Comparison of ENCODE assay signal across 30 cellular contexts in genomic region chr11:32902089-32902665, GRCh38. TPM values are rescaled to one million over a fixed set of nuclear protein-coding genes. Genes with fewer than 3 reads are reported as not detected.
DNase-seq lines count a peak whose midpoint lies in the region; ATAC-seq and TF ChIP-seq lines count a peak whose summit lies in the region.
"Had no signal": no experiment of that assay in that cellular context is flagged by ENCODE, and none has a peak within 500 bp of the region (broad histone marks: within the 10 kb centered on the region; RNA-seq: fewer than 3 reads in every experiment).

No MANE protein-coding gene starts in this region.

- H3K27me3 Mint-ChIP-seq in MCF 10A (ENCODE audit: insufficient read depth, unreplicated experiment) (no peaks in the 10 kb centered on the region), T-helper 17 cell (no peaks in the 10 kb centered on the region)
- H3K27me3 Mint-ChIP-seq: B cell; memory B cell; naive B cell; stimulated activated naive CD8-positive, alpha-beta T cell treated with anti-CD3 and anti-CD28 coated beads, Interleukin-15, Interleukin-2, amounts not matched to agents 100 ng/mL and 50 ng/mL, for 24 hours had no signal

- H3K9me3 ChIP-seq in breast epithelium, result no peaks in the 10 kb centered on the region
- no peaks in the 10 kb centered on the region for H3K9me3 ChIP-seq in T-helper 17 cell (ENCODE audit: control insufficient read depth, low read length, poor library complexity, severe bottlenecking)
- H3K9me3 ChIP-seq in esophagus squamous epithelium, result no peaks in the 10 kb centered on the region
- H3K9me3 ChIP-seq: adrenal gland, psoas muscle, SJCRH30, thyroid gland had no signal

- 53 to 64% methylated on average over 4 of the region's 4 CpGs for WGBS in esophagus squamous epithelium, 2 donors

- H3K27ac Mint-ChIP-seq in MCF 10A (ENCODE audit: low read depth, unreplicated experiment) (peak overlapping the region; percentile 51), T-helper 17 cell (peak overlapping the region; percentile 29)
- H3K27ac Mint-ChIP-seq: B cell; memory B cell; stimulated activated naive CD8-positive, alpha-beta T cell treated with anti-CD3 and anti-CD28 coated beads, Interleukin-15, Interleukin-2, amounts not matched to agents 100 ng/mL and 50 ng/mL, for 24 hours had no signal

- H3K36me3 Mint-ChIP-seq in MCF 10A (ENCODE audit: insufficient read depth, unreplicated experiment) (peaks cover 13% of the 10 kb centered on the region), T-helper 17 cell (ENCODE audit: low read depth) (peaks cover 4% of the 10 kb centered on the region)

- H3K27me3 ChIP-seq in breast epithelium (no peaks in the 10 kb centered on the region), esophagus squamous epithelium (no peaks in the 10 kb centered on the region)
- H3K27me3 ChIP-seq: adrenal gland, brain microvascular endothelial cell, SJCRH30, thyroid gland had no signal

- no peaks in the 10 kb centered on the region for H3K4me1 ChIP-seq in breast epithelium
- peaks cover 0 to 78% (median 17%) of the 10 kb centered on the region in 3 donors for H3K4me1 ChIP-seq in esophagus squamous epithelium
- H3K4me1 ChIP-seq: SJCRH30 had no signal

- H3K4me3 ChIP-seq in breast epithelium (no peak overlapping the region), esophagus squamous epithelium (peak overlapping the region in 1 of 4 donors; percentile 4)
- H3K4me3 ChIP-seq: adrenal gland, GM12878, PC-9, psoas muscle, SJCRH30, thyroid gland had no signal

- H3K4me1 Mint-ChIP-seq in MCF 10A (ENCODE audit: insufficient read depth, unreplicated experiment) (peaks cover 43% of the 10 kb centered on the region), T-helper 17 cell (peaks cover 34% of the 10 kb centered on the region)

- H3K27ac ChIP-seq in breast epithelium, result no peak overlapping the region
- peak overlapping the region; percentile 48 to 74 (median 59) for H3K27ac ChIP-seq in esophagus squamous epithelium
- H3K27ac ChIP-seq: adrenal gland, brain microvascular endothelial cell, PC-9, psoas muscle, SJCRH30 had no signal

- H3K4me3 Mint-ChIP-seq in MCF 10A (ENCODE audit: unreplicated experiment) (no peak overlapping the region), T-helper 17 cell (no peak overlapping the region)
- H3K4me3 Mint-ChIP-seq: B cell; memory B cell; naive B cell; stimulated activated naive CD8-positive, alpha-beta T cell treated with anti-CD3 and anti-CD28 coated beads, Interleukin-15, Interleukin-2, amounts not matched to agents 100 ng/mL and 50 ng/mL, for 24 hours had no signal

- no TSS peak for BruUV-seq in MCF 10A (replicated peaks; lab: Mats Ljungman, UMichigan)

- CTCF ChIA-PET in MCF 10A (lab: Yijun Ruan, JAX), result interaction anchor here (0.6 to 1.0 kb wide), 6 partner anchors 58 to 671 kb away, joined by 3 to 5 read pairs (median 3); no protein-coding TSS in a partner anchor

- DNase-seq in MCF 10A (ENCODE audit: unreplicated experiment) (peak; percentile 30), breast epithelium (ENCODE audit: low spot score in 2 of 2) (no peak), T-helper 17 cell (no peak), esophagus squamous epithelium (lab: John Stamatoyannopoulos, UW) (no peak), NCI-H2029 (lab: John Stamatoyannopoulos, UW) (no peak), T-helper 2 cell (no peak)
- DNase-seq: activated CD4-positive, alpha-beta T cell treated with anti-CD3 and anti-CD28 coated beads for 48 hours; activated naive CD4-positive, alpha-beta T cell; activated T-cell treated with anti-CD3 and anti-CD28 coated beads, Interleukin-2, amount 50 U/mL, for 48 hours; brain microvascular endothelial cell; COR-L47; DMS79; effector memory CD4-positive, alpha-beta T cell; HCEC 1CT; kidney; naive B cell; NCI-H1105 treated with DMSO at 0.1 percent for 48 hours; nucleus accumbens; PC-9; psoas muscle; SJCRH30; T-helper 1 cell had no signal

- TF ChIP-seq POLR2A in breast epithelium (IDR thresholded peaks at IDR 0.05) (no peak), esophagus squamous epithelium (IDR thresholded peaks at IDR 0.05) (no peak)

- intact Hi-C loops in MCF 10A (cut with micrococcal nuclease) (no loop called here), breast epithelium (cut with DNase I; ENCODE audit: low total_unique reads) (no loop called here), esophagus squamous epithelium (cut with DNase I) (no loop called here)

- ATAC-seq in T-helper 17 cell, result no peak
- ATAC-seq in GM18907 (IDR thresholded peaks at IDR 0.05; ENCODE audit: unreplicated experiment), result no peak
- no peak for ATAC-seq in HG02642 (IDR thresholded peaks at IDR 0.05; ENCODE audit: poor library complexity, unreplicated experiment)
- ATAC-seq: GM12878, psoas muscle had no signal

- H3K36me3 ChIP-seq in breast epithelium, result no peaks in the 10 kb centered on the region
- H3K36me3 ChIP-seq in esophagus squamous epithelium, result no peaks in the 10 kb centered on the region
- H3K36me3 ChIP-seq: adrenal gland, brain microvascular endothelial cell, thyroid gland had no signal

- no peak for TF ChIP-seq CTCF in MCF 10A (IDR thresholded peaks at IDR 0.05; ENCODE audit: unreplicated experiment)
- TF ChIP-seq CTCF in breast epithelium (IDR thresholded peaks at IDR 0.05), result no peak
- TF ChIP-seq CTCF in esophagus squamous epithelium (IDR thresholded peaks at IDR 0.05), result no peak

- POLR2A ChIA-PET in MCF 10A (lab: Yijun Ruan, JAX), result interaction anchor here (2.0 to 2.5 kb wide), 2 partner anchors 8 to 10 kb away, joined by 8 to 12 read pairs; partner anchors contain the start of gene QSER1

- H3K9me3 Mint-ChIP-seq in MCF 10A (ENCODE audit: unreplicated experiment), result no peaks in the 10 kb centered on the region
- H3K9me3 Mint-ChIP-seq: memory B cell; naive B cell; stimulated activated naive CD8-positive, alpha-beta T cell treated with anti-CD3 and anti-CD28 coated beads, Interleukin-15, Interleukin-2, amounts not matched to agents 100 ng/mL and 50 ng/mL, for 24 hours had no signal

RNA-seq across cellular contexts. Expression of gene QSER1, which starts 9.6 kb away (rescaled TPM):
- 34.0 and 39.3 TPM in 2 replicates for total RNA-seq in MCF 10A (2022)
- 10 to 100 TPM; 34.4 to 55.3 (median 40.6) TPM for total RNA-seq in breast epithelium
- total RNA-seq in T-helper 17 cell, result 10 to 100 TPM in 1 of 2 donors, 1 to 10 TPM in 1; 9.4 to 12.1 TPM
- 10 to 100 TPM; 26.7 to 43.5 (median 33.3) TPM for total RNA-seq in esophagus squamous epithelium

Comparison
In these comparisons a context has a peak if more than half of its experiments do, and no peak if none do; other contexts are left out.
1. H3K27ac ChIP-seq: peak in esophagus squamous epithelium (4 of 4); none in breast epithelium (0 of 2).